11 cellular contexts compared by ENCODE assay signal in the genomic region with DNA sequence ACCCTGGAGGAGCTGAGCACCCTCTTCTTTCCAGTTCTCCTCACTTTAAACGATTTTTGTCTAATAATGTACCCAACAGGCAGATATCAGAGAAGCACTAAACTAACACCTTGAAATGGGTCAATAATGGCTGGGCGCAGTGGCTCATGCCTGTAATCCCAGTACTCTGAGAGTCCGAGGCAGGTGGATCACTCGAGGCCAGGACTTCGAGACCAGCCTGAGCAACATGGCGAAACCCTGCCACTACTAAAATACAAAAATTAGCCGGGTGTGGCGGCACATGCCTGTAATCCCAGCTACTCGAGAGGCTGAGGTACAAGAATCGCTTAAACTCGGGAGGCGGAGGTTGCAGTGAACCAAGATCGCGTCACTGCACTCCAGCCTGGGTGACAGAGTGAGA. TPM values are rescaled to one million over a fixed set of nuclear protein-coding genes. Genes with fewer than 3 reads are reported as not detected.
DNase-seq lines count a peak whose midpoint lies in the region; ATAC-seq, FAIRE-seq and TF ChIP-seq lines count a peak whose summit lies in the region.
"Had no signal": no experiment of that assay in that cellular context is flagged by ENCODE, and none has a peak within 500 bp of the region (broad histone marks: within the 10 kb centered on the region; RNA-seq: fewer than 3 reads in every experiment).

No MANE protein-coding gene starts in this region.

- TF ChIP-seq CTCF in Calu3 (IDR thresholded peaks at IDR 0.05; ENCODE audit: unreplicated experiment) (no peak), astrocyte (IDR thresholded peaks at IDR 0.05; ENCODE audit: insufficient read depth, low read depth, low read length) (no peak), left lung (IDR thresholded peaks at IDR 0.05) (no peak), spleen (IDR thresholded peaks at IDR 0.05 in 8 of 11, conservative IDR thresholded peaks at IDR 0.05 in 3 of 11) (no peak)

- FAIRE-seq in astrocyte (lab: Jason Lieb, UNC): no peak
- FAIRE-seq: GM12891 had no signal

- peak overlapping the region; percentile 45 for H3K4me3 ChIP-seq in astrocyte (ENCODE audit: insufficient read depth, low read depth, low read length)
- no peak overlapping the region for H3K4me3 ChIP-seq in left lung
- H3K4me3 ChIP-seq in spleen: no peak overlapping the region

- no peak for ATAC-seq in left lung
- ATAC-seq in GM21717 (IDR thresholded peaks at IDR 0.05; ENCODE audit: unreplicated experiment): no peak

- no peak for TF ChIP-seq POLR2A in spleen (IDR thresholded peaks at IDR 0.05)

- H3K4me1 ChIP-seq in astrocyte (ENCODE audit: insufficient read depth, low read length): peaks cover 38% of the 10 kb centered on the region
- H3K4me1 ChIP-seq in left lung: peaks cover 10 to 29% of the 10 kb centered on the region in 2 donors
- peaks cover 0 to 47% (median 8%) of the 10 kb centered on the region in 6 donors for H3K4me1 ChIP-seq in spleen

- H3K79me2 ChIP-seq in astrocyte (ENCODE audit: insufficient read depth, low read length): peaks cover 84% of the 10 kb centered on the region

- H3K9ac ChIP-seq in astrocyte (ENCODE audit: low read length): peak overlapping the region; percentile 76

- H3K9me3 ChIP-seq in astrocyte (ENCODE audit: insufficient read depth, low read depth, low read length) (no peaks in the 10 kb centered on the region), left lung (no peaks in the 10 kb centered on the region), spleen (no peaks in the 10 kb centered on the region)

- H3K4me2 ChIP-seq in astrocyte (ENCODE audit: low read length): peak overlapping the region; percentile 82

- no peaks in the 10 kb centered on the region for H3K9me3 Mint-ChIP-seq in Calu3 (ENCODE audit: low read depth, unreplicated experiment)
- H3K9me3 Mint-ChIP-seq in astrocyte (ENCODE audit: unreplicated experiment): no peaks in the 10 kb centered on the region
- H3K9me3 Mint-ChIP-seq: activated naive CD8-positive, alpha-beta T cell treated with anti-CD3 and anti-CD28 coated beads, Interleukin-2, amount 50 U/mL, for 24 hours had no signal

- H3K27ac Mint-ChIP-seq in Calu3 (ENCODE audit: unreplicated experiment): peak overlapping the region; percentile 66
- peak overlapping the region; percentile 75 for H3K27ac Mint-ChIP-seq in astrocyte (ENCODE audit: unreplicated experiment)
- H3K27ac Mint-ChIP-seq: activated naive CD8-positive, alpha-beta T cell treated with anti-CD3 and anti-CD28 coated beads, Interleukin-2, amount 50 U/mL, for 24 hours had no signal

- CTCF ChIA-PET in Calu3 (lab: Charles Lee): interaction anchor here (0.7 to 1.7 kb wide), 4 partner anchors 9 to 158 kb away, joined by 4 to 8 read pairs (median 4); no protein-coding TSS in a partner anchor

- no TSS peak for BruUV-seq in Calu3 (replicated peaks; lab: Mats Ljungman, UMichigan)

- H3K27me3 Mint-ChIP-seq in Calu3 (ENCODE audit: unreplicated experiment) (no peaks in the 10 kb centered on the region), astrocyte (ENCODE audit: low read depth, unreplicated experiment) (no peaks in the 10 kb centered on the region)
- H3K27me3 Mint-ChIP-seq: activated naive CD8-positive, alpha-beta T cell treated with anti-CD3 and anti-CD28 coated beads, Interleukin-2, amount 50 U/mL, for 24 hours had no signal

- no peak overlapping the region for H2AFZ ChIP-seq in astrocyte (ENCODE audit: low read depth, low read length)

- peaks cover 60% of the 10 kb centered on the region for H3K4me1 Mint-ChIP-seq in Calu3 (ENCODE audit: low read depth, unreplicated experiment)
- H3K4me1 Mint-ChIP-seq in astrocyte (ENCODE audit: low read depth, unreplicated experiment): peaks cover 33% of the 10 kb centered on the region

- no peaks in the 10 kb centered on the region for H3K27me3 ChIP-seq in astrocyte (ENCODE audit: insufficient read depth, low read length)
- no peaks in the 10 kb centered on the region for H3K27me3 ChIP-seq in left lung
- no peaks in the 10 kb centered on the region for H3K27me3 ChIP-seq in spleen (replicated peaks in 1 of 7)

- peak overlapping the region; percentile 62 for H3K4me3 Mint-ChIP-seq in Calu3 (ENCODE audit: low read depth, unreplicated experiment)
- no peak overlapping the region for H3K4me3 Mint-ChIP-seq in astrocyte (ENCODE audit: unreplicated experiment)
- H3K4me3 Mint-ChIP-seq: activated naive CD8-positive, alpha-beta T cell treated with anti-CD3 and anti-CD28 coated beads, Interleukin-2, amount 50 U/mL, for 24 hours had no signal

- intact Hi-C loops in Calu3 (cut with micrococcal nuclease; ENCODE audit: unreplicated experiment): no loop called here
- intact Hi-C loops in left lung (cut with DNase I): no loop called here
- intact Hi-C loops in spleen (cut with DNase I; ENCODE audit: low total_unique reads): no loop called here

- H3K27ac ChIP-seq in astrocyte (ENCODE audit: low read depth, low read length) (peak overlapping the region; percentile 92), left lung (peak overlapping the region; percentile 37 to 63), spleen (peak overlapping the region in 5 of 8 donors; percentile 23 to 53 (median 44))

- DNase-seq in Calu3 (no peak), astrocyte (ENCODE audit: low read depth) (no peak), left lung (no peak), spleen (no peak), NCI-H526 (lab: John Stamatoyannopoulos, UW) (no peak), GF-D8 (lab: John Stamatoyannopoulos, UW) (no peak), mucosa of gallbladder (ENCODE audit: low spot score) (no peak)
- DNase-seq: activated naive CD8-positive, alpha-beta T cell treated with anti-CD3 and anti-CD28 coated beads, Interleukin-2, amount 50 U/mL, for 24 hours; NCI-H1436 had no signal

- H3K36me3 ChIP-seq in astrocyte (ENCODE audit: insufficient read depth, low read length) (no peaks in the 10 kb centered on the region), left lung (no peaks in the 10 kb centered on the region), spleen (no peaks in the 10 kb centered on the region)

- no peaks in the 10 kb centered on the region for H3K36me3 Mint-ChIP-seq in Calu3 (ENCODE audit: insufficient read depth, unreplicated experiment)
- no peaks in the 10 kb centered on the region for H3K36me3 Mint-ChIP-seq in astrocyte (ENCODE audit: low read depth, unreplicated experiment)

- WGBS in spleen, 5 donors: 84 to 95% (median 86%) methylated on average over 14 of the region's 14 CpGs

- peaks cover 43% of the 10 kb centered on the region for H4K20me1 ChIP-seq in astrocyte (ENCODE audit: insufficient read depth, low read length)

RNA-seq across cellular contexts. Expression of gene ZFHX3, which starts 57.4 kb away (rescaled TPM):
- total RNA-seq in Calu3 (2022) (13.6 and 17.8 TPM in 2 replicates), astrocyte (18.0 and 19.7 TPM in 2 replicates), left lung (10 to 100 TPM; 21.4 to 25.7 TPM), spleen (10 to 100 TPM in 6 of 7 donors, 1 to 10 TPM in 1; 9.1 to 18.5 (median 12.5) TPM), mucosa of gallbladder (51.4 TPM)
- 1 to 10 TPM in 1 of 3 donors, under 1 TPM in 2; 0.47 to 1.5 (median 0.52) TPM for polyA plus RNA-seq in spleen
